Comparison of ENCODE assay signal across 13 cellular contexts in genomic region chr11:95459268-95460040, GRCh38.
DNase-seq lines count a peak whose midpoint lies in the region; FAIRE-seq and TF ChIP-seq lines count a peak whose summit lies in the region.
"Had no signal": no experiment of that assay in that cellular context is flagged by ENCODE, and none has a peak within 500 bp of the region (broad histone marks: within the 10 kb centered on the region; RNA-seq: fewer than 3 reads in every experiment).

No MANE protein-coding gene starts in this region.

- no peaks in the 10 kb centered on the region for H4K20me1 ChIP-seq in H9 (ENCODE audit: control insufficient read depth, insufficient read depth, insufficient read length)

- no peak overlapping the region for H2BK20ac ChIP-seq in H9 (ENCODE audit: low read depth, low read length, poor library complexity, severe bottlenecking)

- H3K9ac ChIP-seq in H9 (ENCODE audit: extremely low read depth, insufficient read length, low read length) = no peak overlapping the region
- H3K9ac ChIP-seq in skeletal muscle tissue (ENCODE audit: low read depth in 1 of 3, low read length in 3 of 3) = no peak overlapping the region

- H3K27ac ChIP-seq in H9 (ENCODE audit: insufficient read length, low read depth, low read length) = no peak overlapping the region
- peak overlapping the region; percentile 16; the same call in 1 of the 2 replicates for H3K27ac ChIP-seq in VCaP
- peak overlapping the region; percentile 15 for H3K27ac ChIP-seq in skeletal muscle tissue (ENCODE audit: low read depth, low read length)
- no peak overlapping the region for H3K27ac ChIP-seq in small intestine (ENCODE audit: low read depth in 1 of 2, low read length in 1 of 2)
- H3K27ac ChIP-seq: C4-2B, foreskin keratinocyte had no signal

- no peak overlapping the region for H2AFZ ChIP-seq in H9 (ENCODE audit: low read length)

- no peaks in the 10 kb centered on the region for H3K27me3 ChIP-seq in H9 (ENCODE audit: insufficient read depth, low read length)
- no peaks in the 10 kb centered on the region for H3K27me3 ChIP-seq in skeletal muscle tissue (ENCODE audit: control insufficient read depth in 3 of 3, insufficient read depth in 3 of 3, low read length in 3 of 3)
- no peaks in the 10 kb centered on the region for H3K27me3 ChIP-seq in small intestine (ENCODE audit: control insufficient read depth in 2 of 2, insufficient read depth in 2 of 2, low read length in 2 of 2)
- H3K27me3 ChIP-seq: foreskin keratinocyte had no signal

- H3K18ac ChIP-seq in H9 (ENCODE audit: insufficient read length, low read depth, low read length) = no peak overlapping the region

- no peaks in the 10 kb centered on the region for H3K79me2 ChIP-seq in H9 (ENCODE audit: insufficient read depth, low read length)

- H3K4me1 Mint-ChIP-seq in H9 = peaks cover 0 to 6% of the 10 kb centered on the region in 2 experiments; a peak in 2 of 4 replicates
- H3K4me1 Mint-ChIP-seq: activated CD4-positive, alpha-beta T cell treated with anti-CD3 and anti-CD28 coated beads for 36 hours had no signal

- DNase-seq in H9 (no peak), globus pallidus (ENCODE audit: low spot score) (peak; percentile 25), small intestine (no peak), NCI-H187 treated with DMSO at 0.1 percent for 48 hours (lab: John Stamatoyannopoulos, UW) (no peak), GM12891 (ENCODE audit: insufficient read length, low spot score) (no peak), GM13976 (ENCODE audit: low spot score) (no peak)
- DNase-seq: activated CD4-positive, alpha-beta T cell treated with anti-CD3 and anti-CD28 coated beads for 36 hours; activated gamma-delta T cell treated with Interleukin-2 at 50 U/mL for 16 hours; NCI-H526 had no signal

- H3K36me3 Mint-ChIP-seq in H9 (ENCODE audit: insufficient read depth in 1 of 3, low read depth in 3 of 3) = no peaks in the 10 kb centered on the region; a peak in 1 of 7 replicates

- H4K91ac ChIP-seq in H9 (ENCODE audit: insufficient read length, low read depth, low read length) = no peak overlapping the region

- peak overlapping the region; percentile 2 for H3T11ph ChIP-seq in H9 (ENCODE audit: low read length)

- H2BK15ac ChIP-seq in H9 (ENCODE audit: low read depth, low read length) = no peak overlapping the region

- no peak overlapping the region for H3K56ac ChIP-seq in H9 (ENCODE audit: insufficient read length, low read depth, low read length)

- H3K9me3 ChIP-seq in H9 (ENCODE audit: control insufficient read depth, low read depth, low read length) (no peaks in the 10 kb centered on the region), skeletal muscle tissue (ENCODE audit: control insufficient read depth in 3 of 3, low read length in 3 of 3) (no peaks in the 10 kb centered on the region), small intestine (ENCODE audit: control insufficient read depth, low read depth) (no peaks in the 10 kb centered on the region)

- H3K27ac Mint-ChIP-seq in H9 = no peak overlapping the region
- H3K27ac Mint-ChIP-seq: activated CD4-positive, alpha-beta T cell treated with anti-CD3 and anti-CD28 coated beads for 36 hours had no signal

- H2BK12ac ChIP-seq in H9 (ENCODE audit: insufficient read length, low read depth, low read length) = no peak overlapping the region

- H3K9me3 Mint-ChIP-seq in H9 = no peaks in the 10 kb centered on the region

- H2BK5ac ChIP-seq in H9 (ENCODE audit: insufficient read length, low read length) = no peak overlapping the region

- H3K23ac ChIP-seq in H9 (ENCODE audit: insufficient read length, low read depth, low read length) = no peak overlapping the region

- H3K36me3 ChIP-seq in skeletal muscle tissue (ENCODE audit: control insufficient read depth in 3 of 3, insufficient read depth in 3 of 3, low read length in 3 of 3) = no peaks in the 10 kb centered on the region
- H3K36me3 ChIP-seq in small intestine (ENCODE audit: control insufficient read depth in 2 of 2, insufficient read depth in 2 of 2, low read length in 2 of 2) = no peaks in the 10 kb centered on the region

- H3K27me3 Mint-ChIP-seq in H9 (ENCODE audit: low read depth) = peaks cover 3% of the 10 kb centered on the region
- H3K27me3 Mint-ChIP-seq: activated CD4-positive, alpha-beta T cell treated with anti-CD3 and anti-CD28 coated beads for 36 hours had no signal

- no peak overlapping the region for H2BK120ac ChIP-seq in H9 (ENCODE audit: low read depth, low read length, poor library complexity, severe bottlenecking)

- H4K5ac ChIP-seq in H9 (ENCODE audit: insufficient read length, low read depth, low read length) = no peak overlapping the region

- H3K4me3 ChIP-seq in skeletal muscle tissue (ENCODE audit: low read length in 3 of 3) (peak overlapping the region in 1 of 3 donors; percentile 11), small intestine (ENCODE audit: low read depth in 1 of 2, low read length in 2 of 2) (no peak overlapping the region)

- H3K4me2 ChIP-seq in H9 (ENCODE audit: insufficient read depth, insufficient read length, low read length) = no peak overlapping the region

- H3K79me1 ChIP-seq in H9 (ENCODE audit: insufficient read depth, low read depth, low read length, poor library complexity, severe bottlenecking) = no peaks in the 10 kb centered on the region

- no peak overlapping the region for H3K4me3 Mint-ChIP-seq in H9
- H3K4me3 Mint-ChIP-seq: activated CD4-positive, alpha-beta T cell treated with anti-CD3 and anti-CD28 coated beads for 36 hours had no signal

- H2AK5ac ChIP-seq in H9 (ENCODE audit: insufficient read length, low read length) = no peak overlapping the region

- no CpG with 5 or more reads among the region's 7 CpGs for WGBS in H9 (ENCODE audit: extremely low coverage, insufficient read length, low lambda C conversion rate)
- WGBS in small intestine, 3 donors = 51 to 72% (median 65%) methylated on average over 7 of the region's 7 CpGs

- no peak overlapping the region for H3K14ac ChIP-seq in H9 (ENCODE audit: insufficient read depth, low read length)

- H3K23me2 ChIP-seq in H9 (ENCODE audit: insufficient read length, low read depth, low read length, poor library complexity, severe bottlenecking) = no peaks in the 10 kb centered on the region

- H3K4ac ChIP-seq in H9 (ENCODE audit: low read depth, low read length) = no peak overlapping the region

- in situ Hi-C loops in GM13976 (cut with MboI; ENCODE audit: low sequenced_read_pairs, unreplicated experiment) = no loop called here

- H4K8ac ChIP-seq in H9 (replicated peaks; ENCODE audit: insufficient read length, low read depth, low read length) = no peak overlapping the region

- TF ChIP-seq CTCF in H9 (conservative IDR thresholded peaks at IDR 0.05) = no peak
- no peak for TF ChIP-seq CTCF in VCaP (conservative IDR thresholded peaks at IDR 0.05)
- no peak for TF ChIP-seq CTCF in GM13976 (IDR thresholded peaks at IDR 0.05; ENCODE audit: borderline replicate concordance, control extremely low read depth, extremely low read depth, insufficient read depth, missing control alignments)

- no peak for TF ChIP-seq POLR2A in GM12891 (IDR thresholded peaks at IDR 0.05; ENCODE audit: low read depth, low read length)

- no peak for FAIRE-seq in small intestine (lab: Jason Lieb, UNC)
- no peak for FAIRE-seq in GM12891 (lab: Jason Lieb, UNC)

- H3K4me1 ChIP-seq in H9 (ENCODE audit: insufficient read depth, low read length) = no peaks in the 10 kb centered on the region
- peaks cover 0 to 7% (median 2%) of the 10 kb centered on the region in 3 donors for H3K4me1 ChIP-seq in skeletal muscle tissue (ENCODE audit: control insufficient read depth in 3 of 3, insufficient read depth in 3 of 3, low read length in 3 of 3)
- H3K4me1 ChIP-seq in small intestine (ENCODE audit: control insufficient read depth in 2 of 2, insufficient read depth in 1 of 2, low read depth in 1 of 2, low read length in 1 of 2) = no peaks in the 10 kb centered on the region
- H3K4me1 ChIP-seq: foreskin keratinocyte had no signal

TF ChIP-seq in GM12891, 5 proteins besides CTCF, POLR2A, EP300 and RAD21:
- TF ChIP-seq TAF1 (IDR thresholded peaks at IDR 0.05; ENCODE audit: low read depth, low read length) = no peak
- TF ChIP-seq SPI1 (IDR thresholded peaks at IDR 0.05; ENCODE audit: low read depth, low read length) = no peak
- no peak for TF ChIP-seq PAX5 (IDR thresholded peaks at IDR 0.05; ENCODE audit: insufficient read depth, low read length, severe bottlenecking)
- no peak for TF ChIP-seq POLR2AphosphoS5 (IDR thresholded peaks at IDR 0.05; ENCODE audit: low read depth, low read length)
- no peak for TF ChIP-seq POU2F2 (IDR thresholded peaks at IDR 0.05; ENCODE audit: low read depth, low read length)

Comparison
In these comparisons a context has a peak if more than half of its experiments do, and no peak if none do; other contexts are left out.
1. H3K27ac ChIP-seq: peak in VCaP (single experiment) and skeletal muscle tissue (single experiment); none in H9 (single experiment) and small intestine (0 of 2).